In genomic region chr12:32532951-32533350, GRCh38 we compare ENCODE assay signal across 14 cellular contexts.
DNase-seq lines count a peak whose midpoint lies in the region; ATAC-seq and TF ChIP-seq lines count a peak whose summit lies in the region.
"Had no signal": no experiment of that assay in that cellular context is flagged by ENCODE, and none has a peak within 500 bp of the region (broad histone marks: within the 10 kb centered on the region; RNA-seq: fewer than 3 reads in every experiment).

No MANE protein-coding gene starts in this region.

- TF ChIP-seq POLR2A in right lobe of liver (IDR thresholded peaks at IDR 0.05): no peak
- TF ChIP-seq POLR2A in erythroblast (IDR thresholded peaks at IDR 0.05; ENCODE audit: low read length): no peak

- no peak overlapping the region for H3K4me3 ChIP-seq in right lobe of liver
- H3K4me3 ChIP-seq in tibial artery: no peak overlapping the region
- H3K4me3 ChIP-seq: SK-N-MC had no signal

- H3K36me3 ChIP-seq in right lobe of liver (no peaks in the 10 kb centered on the region), tibial artery (no peaks in the 10 kb centered on the region)

- intact Hi-C loops in right lobe of liver (cut with DNase I) (no loop called here), tibial artery (cut with DNase I; ENCODE audit: low total_unique reads) (loop anchor here (10.0 kb wide), 1 partner anchor 78 kb away; no protein-coding TSS in a partner anchor), sciatic nerve (cut with DNase I) (no loop called here)

- TF ChIP-seq CTCF in right lobe of liver (IDR thresholded peaks at IDR 0.05) (no peak), tibial artery (IDR thresholded peaks at IDR 0.05) (no peak)

- H3K27me3 ChIP-seq in right lobe of liver (no peaks in the 10 kb centered on the region), tibial artery (no peaks in the 10 kb centered on the region)

- no peaks in the 10 kb centered on the region for H3K9me3 ChIP-seq in right lobe of liver
- H3K9me3 ChIP-seq in tibial artery: no peaks in the 10 kb centered on the region

- DNase-seq in NCI-H2107 treated with DMSO at 0.1 percent for 48 hours (lab: John Stamatoyannopoulos, UW; ENCODE audit: unreplicated experiment) (peak; percentile 31), NCI-H2107 (lab: John Stamatoyannopoulos, UW) (no peak), RPMI8226 (peak; percentile 42), right lobe of liver (no peak), tibial artery (no peak), erythroblast (lab: John Stamatoyannopoulos, UW) (no peak), sciatic nerve (ENCODE audit: low spot score) (no peak)
- DNase-seq: activated CD8-positive, alpha-beta memory T cell treated with anti-CD3 and anti-CD28 coated beads, Interleukin-2, amount 10 ng/mL, durations not matched to agents 7 days and 5 days; activated naive CD4-positive, alpha-beta T cell treated with anti-CD3 and anti-CD28 coated beads, Interleukin-2, amount 50 U/mL, for 16 hours; CD4-positive, alpha-beta memory T cell; islet precursor cell; NCI-H2171 treated with DMSO at 0.1 percent for 48 hours had no signal

- ATAC-seq in right lobe of liver (no peak), HG02678 (IDR thresholded peaks at IDR 0.05; ENCODE audit: unreplicated experiment) (no peak), sciatic nerve (no peak)
- ATAC-seq: activated CD8-positive, alpha-beta memory T cell treated with anti-CD3 and anti-CD28 coated beads, Interleukin-2, amount 10 ng/mL, durations not matched to agents 7 days and 5 days had no signal

- peak overlapping the region; percentile 77 to 84 (median 80) for H3K27ac ChIP-seq in right lobe of liver
- peak overlapping the region; percentile 19 to 67 for H3K27ac ChIP-seq in tibial artery
- H3K27ac ChIP-seq: SK-N-MC had no signal

- H3K4me1 ChIP-seq in right lobe of liver (peaks cover 0 to 57% (median 20%) of the 10 kb centered on the region in 4 donors), tibial artery (peaks cover 0 to 45% (median 28%) of the 10 kb centered on the region in 4 donors)

Comparison
In these comparisons a context has a peak if more than half of its experiments do, and no peak if none do; other contexts are left out.
1. DNase-seq: peak in NCI-H2107 treated with DMSO at 0.1 percent for 48 hours (single experiment) and RPMI8226 (single experiment); none in NCI-H2107 (single experiment), right lobe of liver (0 of 3), tibial artery (0 of 2), erythroblast (0 of 2) and sciatic nerve (single experiment).